In the genomic region with DNA sequence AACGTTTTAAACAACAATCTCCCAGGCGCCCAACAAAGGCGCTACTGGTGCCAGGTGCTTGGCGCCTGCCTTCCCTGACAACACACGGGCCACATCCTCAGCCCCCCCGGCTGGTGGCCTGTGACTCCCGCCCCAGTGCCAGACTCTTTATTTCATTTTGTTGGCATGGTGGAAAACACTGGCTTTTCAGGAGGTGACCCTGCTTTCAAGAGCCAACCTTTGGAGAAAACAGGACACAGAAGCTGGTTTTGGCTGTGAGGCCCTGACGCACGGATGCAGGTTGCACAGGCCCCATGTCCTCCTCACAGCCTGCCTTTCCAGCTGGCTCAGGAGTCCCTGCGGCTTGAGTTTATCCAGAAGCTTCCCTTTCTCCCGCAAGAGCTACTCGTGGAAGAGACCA, we compare ENCODE assay signal across 17 cellular contexts.
DNase-seq lines count a peak whose midpoint lies in the region; ATAC-seq and TF ChIP-seq lines count a peak whose summit lies in the region.
"Had no signal": no experiment of that assay in that cellular context is flagged by ENCODE, and none has a peak within 500 bp of the region (broad histone marks: within the 10 kb centered on the region; RNA-seq: fewer than 3 reads in every experiment).

No MANE protein-coding gene starts in this region.

- TF ChIP-seq CTCF in WTC11 (IDR thresholded peaks at IDR 0.05): no peak
- TF ChIP-seq CTCF in right lobe of liver (IDR thresholded peaks at IDR 0.05): no peak
- TF ChIP-seq CTCF in suprapubic skin (IDR thresholded peaks at IDR 0.05): no peak
- TF ChIP-seq CTCF in activated CD8-positive, alpha-beta T cell treated with anti-CD3 and anti-CD28 coated beads for 36 hours (IDR thresholded peaks at IDR 0.05): no peak

- H3K4me1 Mint-ChIP-seq in WTC11: no peaks in the 10 kb centered on the region
- no peaks in the 10 kb centered on the region for H3K4me1 Mint-ChIP-seq in activated CD8-positive, alpha-beta T cell treated with anti-CD3 and anti-CD28 coated beads for 36 hours (ENCODE audit: low read depth)
- H3K4me1 Mint-ChIP-seq: activated naive CD8-positive, alpha-beta T cell treated with anti-CD3 and anti-CD28 coated beads, Interleukin-2, amount 10 ng/mL, durations not matched to agents 7 days and 5 days had no signal

- H3K36me3 ChIP-seq in right lobe of liver: no peaks in the 10 kb centered on the region
- no peaks in the 10 kb centered on the region for H3K36me3 ChIP-seq in suprapubic skin
- H3K36me3 ChIP-seq: transverse colon had no signal

- H3K27ac Mint-ChIP-seq in WTC11: no peak overlapping the region
- no peak overlapping the region for H3K27ac Mint-ChIP-seq in activated CD8-positive, alpha-beta T cell treated with anti-CD3 and anti-CD28 coated beads for 36 hours
- H3K27ac Mint-ChIP-seq: activated naive CD8-positive, alpha-beta T cell treated with anti-CD3 and anti-CD28 coated beads, Interleukin-2, amount 10 ng/mL, durations not matched to agents 7 days and 5 days had no signal

- TF ChIP-seq EP300 in suprapubic skin (IDR thresholded peaks at IDR 0.05): no peak

- no peaks in the 10 kb centered on the region for H3K36me3 Mint-ChIP-seq in WTC11
- H3K36me3 Mint-ChIP-seq in activated CD8-positive, alpha-beta T cell treated with anti-CD3 and anti-CD28 coated beads for 36 hours (ENCODE audit: low read depth): no peaks in the 10 kb centered on the region
- H3K36me3 Mint-ChIP-seq: activated naive CD8-positive, alpha-beta T cell treated with anti-CD3 and anti-CD28 coated beads, Interleukin-2, amount 10 ng/mL, durations not matched to agents 7 days and 5 days; naive thymus-derived CD4-positive, alpha-beta T cell had no signal

- H3K27me3 ChIP-seq in right lobe of liver (no peaks in the 10 kb centered on the region), suprapubic skin (no peaks in the 10 kb centered on the region)
- H3K27me3 ChIP-seq: transverse colon had no signal

- H3K4me1 ChIP-seq in right lobe of liver (peaks cover 0 to 3% (median 0%) of the 10 kb centered on the region in 4 donors), suprapubic skin (peaks cover 35% of the 10 kb centered on the region)
- H3K4me1 ChIP-seq: transverse colon had no signal

- no peak for TF ChIP-seq POLR2A in right lobe of liver (IDR thresholded peaks at IDR 0.05)
- no peak for TF ChIP-seq POLR2A in suprapubic skin (IDR thresholded peaks at IDR 0.05)

- CTCF ChIA-PET in WTC11 (lab: Charles Lee): interaction anchor here (1.2 kb wide), 1 partner anchor 28 kb away, joined by 3 read pairs; no protein-coding TSS in a partner anchor
- CTCF ChIA-PET in activated CD8-positive, alpha-beta T cell treated with anti-CD3 and anti-CD28 coated beads for 36 hours (lab: Charles Lee): no interaction called here

- WGBS in right lobe of liver (ENCODE audit: insufficient coverage, low coverage, low lambda C conversion rate, missing lambda C conversion rate): 85% methylated on average over 12 of the region's 12 CpGs
- 81% methylated on average over 12 of the region's 12 CpGs for WGBS in suprapubic skin

- H3K4me3 Mint-ChIP-seq in WTC11: no peak overlapping the region
- H3K4me3 Mint-ChIP-seq in activated CD8-positive, alpha-beta T cell treated with anti-CD3 and anti-CD28 coated beads for 36 hours: no peak overlapping the region
- H3K4me3 Mint-ChIP-seq: activated naive CD8-positive, alpha-beta T cell treated with anti-CD3 and anti-CD28 coated beads, Interleukin-2, amount 10 ng/mL, durations not matched to agents 7 days and 5 days; naive thymus-derived CD4-positive, alpha-beta T cell had no signal

- intact Hi-C loops in right lobe of liver (cut with DNase I): no loop called here
- intact Hi-C loops in activated CD8-positive, alpha-beta T cell treated with anti-CD3 and anti-CD28 coated beads for 36 hours (cut with micrococcal nuclease): no loop called here

- POLR2A ChIA-PET in WTC11 (lab: Charles Lee): no interaction called here
- POLR2A ChIA-PET in activated CD8-positive, alpha-beta T cell treated with anti-CD3 and anti-CD28 coated beads for 36 hours (lab: Charles Lee): no interaction called here

- no peaks in the 10 kb centered on the region for H3K9me3 Mint-ChIP-seq in WTC11
- H3K9me3 Mint-ChIP-seq in activated CD8-positive, alpha-beta T cell treated with anti-CD3 and anti-CD28 coated beads for 36 hours: no peaks in the 10 kb centered on the region
- H3K9me3 Mint-ChIP-seq: activated naive CD8-positive, alpha-beta T cell treated with anti-CD3 and anti-CD28 coated beads, Interleukin-2, amount 10 ng/mL, durations not matched to agents 7 days and 5 days; naive thymus-derived CD4-positive, alpha-beta T cell had no signal

- H3K27me3 Mint-ChIP-seq in WTC11 (ENCODE audit: low read depth): no peaks in the 10 kb centered on the region
- no peaks in the 10 kb centered on the region for H3K27me3 Mint-ChIP-seq in activated CD8-positive, alpha-beta T cell treated with anti-CD3 and anti-CD28 coated beads for 36 hours
- H3K27me3 Mint-ChIP-seq: naive thymus-derived CD4-positive, alpha-beta T cell had no signal

- no peak for ATAC-seq in WTC11
- ATAC-seq in right lobe of liver: no peak
- ATAC-seq in GM19324 (IDR thresholded peaks at IDR 0.05; ENCODE audit: low FRiP score, unreplicated experiment): no peak
- no peak for ATAC-seq in activated CD8-positive, alpha-beta T cell treated with anti-CD3 and anti-CD28 coated beads for 36 hours
- ATAC-seq: left lobe of liver; naive thymus-derived CD4-positive, alpha-beta T cell had no signal

- no peak overlapping the region for H3K4me3 ChIP-seq in right lobe of liver
- H3K4me3 ChIP-seq in suprapubic skin: no peak overlapping the region
- H3K4me3 ChIP-seq: GM23248, transverse colon had no signal

- H3K9me3 ChIP-seq in right lobe of liver (no peaks in the 10 kb centered on the region), suprapubic skin (no peaks in the 10 kb centered on the region)
- H3K9me3 ChIP-seq: transverse colon had no signal

- peak; percentile 24 for DNase-seq in activated effector memory CD4-positive, alpha-beta T cell treated with anti-CD3 and anti-CD28 coated beads, Interleukin-2, amount 50 U/mL, for 16 hours
- DNase-seq in activated effector memory CD4-positive, alpha-beta T cell treated with Interleukin-2 at 50 U/mL for 16 hours: no peak
- peak; percentile 4 for DNase-seq in WTC11 (ENCODE audit: low spot score)
- DNase-seq in right lobe of liver: peak in 2 of 3 donors; percentile 31 to 33
- peak in 1 of 2 donors; percentile 56 for DNase-seq in suprapubic skin (ENCODE audit: low spot score in 2 of 2)
- DNase-seq in foreskin melanocyte: no peak
- DNase-seq in activated CD8-positive, alpha-beta T cell treated with anti-CD3 and anti-CD28 coated beads for 36 hours: no peak
- DNase-seq: activated CD8-positive, alpha-beta memory T cell treated with anti-CD3 and anti-CD28 coated beads, Interleukin-2, amount 50 U/mL, for 48 hours; activated naive CD8-positive, alpha-beta T cell treated with anti-CD3 and anti-CD28 coated beads, Interleukin-2, amount 10 ng/mL, durations not matched to agents 7 days and 5 days; central memory CD4-positive, alpha-beta T cell; GM23248; Kasumi-1; T-helper 1 cell; transverse colon had no signal

- H3K27ac ChIP-seq in right lobe of liver (no peak overlapping the region), suprapubic skin (peak overlapping the region; percentile 8)
- H3K27ac ChIP-seq: GM23248 had no signal

TF ChIP-seq in WTC11, 78 proteins besides CTCF, POLR2A, EP300 and RAD21 (continues in another document):
- TF ChIP-seq ZNF232 (CRISPR knock-in tag; IDR thresholded peaks at IDR 0.05): no peak
- no peak for TF ChIP-seq ETV6 (CRISPR knock-in tag; IDR thresholded peaks at IDR 0.05)
- no peak for TF ChIP-seq TP53 (CRISPR knock-in tag; IDR thresholded peaks at IDR 0.05)
- no peak for TF ChIP-seq ZNF317 (CRISPR knock-in tag; IDR thresholded peaks at IDR 0.05; ENCODE audit: borderline replicate concordance, low read depth)
- no peak for TF ChIP-seq SOX15 (CRISPR knock-in tag; IDR thresholded peaks at IDR 0.05)
- TF ChIP-seq FOXK1 (CRISPR knock-in tag; IDR thresholded peaks at IDR 0.05): no peak
- TF ChIP-seq, protein P1, sequence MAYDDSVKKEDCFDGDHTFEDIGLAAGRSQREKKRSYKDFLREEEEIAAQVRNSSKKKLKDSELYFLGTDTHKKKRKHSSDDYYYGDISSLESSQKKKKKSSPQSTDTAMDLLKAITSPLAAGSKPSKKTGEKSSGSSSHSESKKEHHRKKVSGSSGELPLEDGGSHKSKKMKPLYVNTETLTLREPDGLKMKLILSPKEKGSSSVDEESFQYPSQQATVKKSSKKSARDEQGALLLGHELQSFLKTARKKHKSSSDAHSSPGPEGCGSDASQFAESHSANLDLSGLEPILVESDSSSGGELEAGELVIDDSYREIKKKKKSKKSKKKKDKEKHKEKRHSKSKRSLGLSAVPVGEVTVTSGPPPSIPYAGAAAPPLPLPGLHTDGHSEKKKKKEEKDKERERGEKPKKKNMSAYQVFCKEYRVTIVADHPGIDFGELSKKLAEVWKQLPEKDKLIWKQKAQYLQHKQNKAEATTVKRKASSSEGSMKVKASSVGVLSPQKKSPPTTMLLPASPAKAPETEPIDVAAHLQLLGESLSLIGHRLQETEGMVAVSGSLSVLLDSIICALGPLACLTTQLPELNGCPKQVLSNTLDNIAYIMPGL (CRISPR knock-in tag; IDR thresholded peaks at IDR 0.05): no peak
- no peak for TF ChIP-seq ZNF121 (CRISPR knock-in tag; IDR thresholded peaks at IDR 0.05)
- no peak for TF ChIP-seq NR3C1 (CRISPR knock-in tag; conservative IDR thresholded peaks at IDR 0.05; ENCODE audit: low read depth)
- TF ChIP-seq, protein P2, sequence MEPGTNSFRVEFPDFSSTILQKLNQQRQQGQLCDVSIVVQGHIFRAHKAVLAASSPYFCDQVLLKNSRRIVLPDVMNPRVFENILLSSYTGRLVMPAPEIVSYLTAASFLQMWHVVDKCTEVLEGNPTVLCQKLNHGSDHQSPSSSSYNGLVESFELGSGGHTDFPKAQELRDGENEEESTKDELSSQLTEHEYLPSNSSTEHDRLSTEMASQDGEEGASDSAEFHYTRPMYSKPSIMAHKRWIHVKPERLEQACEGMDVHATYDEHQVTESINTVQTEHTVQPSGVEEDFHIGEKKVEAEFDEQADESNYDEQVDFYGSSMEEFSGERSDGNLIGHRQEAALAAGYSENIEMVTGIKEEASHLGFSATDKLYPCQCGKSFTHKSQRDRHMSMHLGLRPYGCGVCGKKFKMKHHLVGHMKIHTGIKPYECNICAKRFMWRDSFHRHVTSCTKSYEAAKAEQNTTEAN (CRISPR knock-in tag; IDR thresholded peaks at IDR 0.05): no peak
- TF ChIP-seq, protein P3, sequence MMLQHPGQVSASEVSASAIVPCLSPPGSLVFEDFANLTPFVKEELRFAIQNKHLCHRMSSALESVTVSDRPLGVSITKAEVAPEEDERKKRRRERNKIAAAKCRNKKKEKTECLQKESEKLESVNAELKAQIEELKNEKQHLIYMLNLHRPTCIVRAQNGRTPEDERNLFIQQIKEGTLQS (CRISPR knock-in tag; conservative IDR thresholded peaks at IDR 0.05): no peak

Comparison
In these comparisons a context has a peak if more than half of its experiments do, and no peak if none do; other contexts are left out.
1. DNase-seq: peak in activated effector memory CD4-positive, alpha-beta T cell treated with anti-CD3 and anti-CD28 coated beads, Interleukin-2, amount 50 U/mL, for 16 hours (single experiment), WTC11 (single experiment) and right lobe of liver (2 of 3); none in activated effector memory CD4-positive, alpha-beta T cell treated with Interleukin-2 at 50 U/mL for 16 hours (single experiment), foreskin melanocyte (single experiment) and activated CD8-positive, alpha-beta T cell treated with anti-CD3 and anti-CD28 coated beads for 36 hours (single experiment).